ENCODE assay signal across 8 cellular contexts in the genomic region with DNA sequence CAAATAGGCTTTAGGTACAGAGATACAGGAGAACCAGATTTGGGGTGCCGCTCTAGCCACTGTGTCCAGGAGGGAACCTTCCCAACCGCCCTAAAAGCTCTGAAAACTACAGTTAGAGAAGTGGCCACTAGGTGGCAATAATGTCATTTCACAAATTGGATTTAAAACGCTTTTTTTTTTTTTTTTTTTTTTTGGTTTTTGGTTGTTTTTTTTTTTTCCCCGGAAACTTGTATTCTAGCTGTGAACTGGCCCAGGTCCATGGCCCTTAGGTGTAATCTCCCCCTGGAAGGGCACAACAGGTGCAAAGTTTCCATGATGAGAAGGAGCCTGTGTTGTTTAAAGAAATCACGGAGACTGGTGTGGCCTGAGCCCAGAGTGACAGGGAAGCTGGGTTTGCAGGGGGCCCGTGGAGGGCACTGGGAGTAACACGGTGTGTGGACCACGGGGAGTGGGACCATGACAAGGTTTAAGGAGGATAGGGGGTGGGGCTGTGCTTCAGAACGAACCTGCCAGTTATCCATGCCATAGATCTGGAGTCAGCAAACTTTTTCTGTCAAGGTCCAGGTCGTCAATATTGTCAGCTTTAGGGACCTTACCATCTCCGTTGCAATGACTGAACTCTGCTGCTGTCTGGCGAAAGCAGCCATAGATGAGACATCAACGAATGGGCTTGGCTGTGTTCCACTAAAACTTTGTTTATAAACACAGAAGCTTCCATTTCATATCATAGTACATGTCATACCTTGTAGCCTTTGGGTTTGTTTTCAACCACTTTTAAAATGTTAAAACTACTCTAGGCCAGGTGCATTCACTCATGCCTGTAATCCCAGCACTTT. TPM values are rescaled to one million over a fixed set of nuclear protein-coding genes. Genes with fewer than 3 reads are reported as not detected.
DNase-seq lines count a peak whose midpoint lies in the region; ATAC-seq, FAIRE-seq and TF ChIP-seq lines count a peak whose summit lies in the region.

No MANE protein-coding gene starts in this region.

- ATAC-seq in DND-41 (ENCODE audit: insufficient read depth, low read depth) (peak; percentile 64), HG03095 (IDR thresholded peaks at IDR 0.05; ENCODE audit: unreplicated experiment) (no peak)

- H3K4me1 ChIP-seq in DND-41 (ENCODE audit: insufficient read depth, low read length), result peaks cover 4% of the 10 kb centered on the region
- H3K4me1 ChIP-seq in keratinocyte (ENCODE audit: control insufficient read depth, extremely low read depth, insufficient read depth, low read length), result no peaks in the 10 kb centered on the region

- no peak overlapping the region for H3K4me3 ChIP-seq in DND-41 (ENCODE audit: low read depth in 1 of 2, low read length in 2 of 2)
- no peak overlapping the region for H3K4me3 ChIP-seq in astrocyte of the cerebellum (ENCODE audit: low read depth, low read length)
- no peak overlapping the region for H3K4me3 ChIP-seq in keratinocyte (ENCODE audit: control insufficient read depth in 2 of 3, extremely low read depth in 1 of 3, insufficient read depth in 2 of 3, low read depth in 1 of 3, low read length in 3 of 3)

- TF ChIP-seq CTCF in DND-41 (IDR thresholded peaks at IDR 0.05; ENCODE audit: borderline replicate concordance, extremely low read depth, low read length, poor library complexity, severe bottlenecking) (peak; percentile 79), LNCAP (IDR thresholded peaks at IDR 0.05) (peak; percentile 59), astrocyte of the cerebellum (IDR thresholded peaks at IDR 0.05; ENCODE audit: low read depth, low read length, missing control alignments) (peak; percentile 61), keratinocyte (optimal IDR thresholded peaks at IDR 0.05 in 1 of 3, IDR thresholded peaks at IDR 0.05 in 1 of 3, conservative IDR thresholded peaks at IDR 0.05 in 1 of 3; ENCODE audit: extremely low read depth in 1 of 3, insufficient read depth in 2 of 3, low read length in 3 of 3) (peak; percentile 45 to 60 (median 55))

- H3K9ac ChIP-seq in DND-41 (ENCODE audit: low read depth, low read length) (no peak overlapping the region), keratinocyte (ENCODE audit: control insufficient read depth, extremely low read depth, insufficient read depth, low read length) (no peak overlapping the region)

- H2AFZ ChIP-seq in DND-41 (ENCODE audit: low read depth, low read length) (no peak overlapping the region), keratinocyte (ENCODE audit: control insufficient read depth, low read length) (peak overlapping the region; percentile 0)

- H3K36me3 ChIP-seq in DND-41 (ENCODE audit: insufficient read depth, low read length), result no peaks in the 10 kb centered on the region
- H3K36me3 ChIP-seq in keratinocyte (ENCODE audit: control insufficient read depth in 2 of 2, extremely low read depth in 1 of 2, insufficient read depth in 2 of 2, low read length in 2 of 2), result no peaks in the 10 kb centered on the region

- no peaks in the 10 kb centered on the region for H3K9me3 ChIP-seq in DND-41 (ENCODE audit: insufficient read depth, low read length, severe bottlenecking)
- H3K9me3 ChIP-seq in keratinocyte (ENCODE audit: control insufficient read depth, low read depth, low read length), result no peaks in the 10 kb centered on the region

- H3K27ac ChIP-seq in DND-41 (ENCODE audit: low read length) (no peak overlapping the region), keratinocyte (ENCODE audit: control insufficient read depth, insufficient read depth, low read length) (no peak overlapping the region)

- H4K20me1 ChIP-seq in DND-41 (ENCODE audit: insufficient read depth, low read length) (peaks cover 4% of the 10 kb centered on the region; the same call in 1 of the 2 replicates), keratinocyte (ENCODE audit: control insufficient read depth, extremely low read depth, insufficient read depth, low read length) (no peaks in the 10 kb centered on the region)

- H3K9me1 ChIP-seq in keratinocyte (ENCODE audit: control insufficient read depth, extremely low read depth, insufficient read depth, low read length), result no peaks in the 10 kb centered on the region

- H3K27me3 ChIP-seq in DND-41 (ENCODE audit: insufficient read depth, low read length, poor library complexity), result no peaks in the 10 kb centered on the region
- H3K27me3 ChIP-seq in keratinocyte (ENCODE audit: control insufficient read depth, extremely low read depth, insufficient read depth, low read length), result no peaks in the 10 kb centered on the region

- H3K4me2 ChIP-seq in DND-41 (ENCODE audit: insufficient read depth, low read length) (no peak overlapping the region; the same call in 1 of the 2 replicates), keratinocyte (ENCODE audit: control insufficient read depth, extremely low read depth, insufficient read depth, low read depth, low read length) (peak overlapping the region; percentile 37)

- peak; percentile 60 for DNase-seq in DND-41
- peak; percentile 82 for DNase-seq in RKO (ENCODE audit: low spot score)
- peak; percentile 69 for DNase-seq in astrocyte of the cerebellum (ENCODE audit: low read depth)
- no peak for DNase-seq in keratinocyte (ENCODE audit: low read depth, low spot score)
- DNase-seq in stimulated activated CD4-positive, alpha-beta T cell treated with anti-CD3 and anti-CD28 coated beads, TNF-alpha, amount 100 ng/mL, for 24 hours (ENCODE audit: low read depth in 3 of 3), result peak; percentile 11 to 49 (median 18)
- DNase-seq in T-helper 9 cell, result no peak

- no peak for FAIRE-seq in keratinocyte (lab: Jason Lieb, UNC)

- in situ Hi-C loops in astrocyte of the cerebellum (cut with HindIII; ENCODE audit: low sequenced_read_pairs), result no loop called here

- dilution Hi-C loops in keratinocyte (cut with MboI; ENCODE audit: extremely low pct_ligation_motif_present, low sequenced_read_pairs), result no loop called here

- H3K79me2 ChIP-seq in DND-41 (ENCODE audit: insufficient read depth, low read length) (no peaks in the 10 kb centered on the region), keratinocyte (ENCODE audit: control insufficient read depth, insufficient read depth, low read length) (no peaks in the 10 kb centered on the region)

RNA-seq across cellular contexts. Expression of gene OR1I1, which starts 10.1 kb away (rescaled TPM):
- not detected in 3 replicates for polyA plus RNA-seq in keratinocyte
- polyA plus RNA-seq in keratinocyte (2011; ENCODE audit: low read depth), result not detected
- polyA plus RNA-seq in keratinocyte (2011; cell fraction: cytosol; rRNA removed), result not detected in 2 replicates
- not detected in 2 replicates for polyA plus RNA-seq in keratinocyte (2011; cell fraction: nucleus; rRNA removed)
- polyA plus RNA-seq in keratinocyte (2012; ENCODE audit: low replicate concordance), result not detected in 2 replicates
- not detected in 3 replicates for polyA minus RNA-seq in keratinocyte
- not detected for polyA minus RNA-seq in keratinocyte (2011; cell fraction: cytosol; rRNA and poly(A)+ RNA removed)
- polyA minus RNA-seq in keratinocyte (2011; cell fraction: nucleus; rRNA and poly(A)+ RNA removed), result not detected in 2 replicates

RNA-seq across cellular contexts. Expression of gene SYDE1, which starts 15.1 kb away (rescaled TPM):
- 5.8 to 8.8 TPM (median 6.4 TPM) in 3 replicates for polyA plus RNA-seq in keratinocyte
- polyA plus RNA-seq in keratinocyte (2011; ENCODE audit: low read depth), result 0.34 TPM
- 3.5 and 9.1 TPM in 2 replicates for polyA plus RNA-seq in keratinocyte (2011; cell fraction: cytosol; rRNA removed)
- polyA plus RNA-seq in keratinocyte (2011; cell fraction: nucleus; rRNA removed), result 12.5 and 17.8 TPM in 2 replicates
- polyA plus RNA-seq in keratinocyte (2012; ENCODE audit: low replicate concordance), result 0.87 and 10.6 TPM in 2 replicates
- 4.9 to 11.6 TPM (median 5.7 TPM) in 3 replicates for polyA minus RNA-seq in keratinocyte
- polyA minus RNA-seq in keratinocyte (2011; cell fraction: cytosol; rRNA and poly(A)+ RNA removed), result 21.3 TPM
- 7.0 and 7.4 TPM in 2 replicates for polyA minus RNA-seq in keratinocyte (2011; cell fraction: nucleus; rRNA and poly(A)+ RNA removed)

RNA-seq across cellular contexts. Expression of gene CASP14, which starts 42.9 kb away (rescaled TPM):
- polyA plus RNA-seq in keratinocyte, result 52.7 to 243 TPM (median 122 TPM) in 3 replicates
- 300 TPM for polyA plus RNA-seq in keratinocyte (2011; ENCODE audit: low read depth)
- 57.8 and 90.0 TPM in 2 replicates for polyA plus RNA-seq in keratinocyte (2011; cell fraction: cytosol; rRNA removed)
- 61.7 and 64.0 TPM in 2 replicates for polyA plus RNA-seq in keratinocyte (2011; cell fraction: nucleus; rRNA removed)
- polyA plus RNA-seq in keratinocyte (2012; ENCODE audit: low replicate concordance), result 29.3 and 300 TPM in 2 replicates
- polyA minus RNA-seq in keratinocyte, result 17.3 to 132 TPM (median 64.7 TPM) in 3 replicates
- 24.7 TPM for polyA minus RNA-seq in keratinocyte (2011; cell fraction: cytosol; rRNA and poly(A)+ RNA removed)
- polyA minus RNA-seq in keratinocyte (2011; cell fraction: nucleus; rRNA and poly(A)+ RNA removed), result 16.0 and 30.6 TPM in 2 replicates

Comparison
In these comparisons a context has a peak if more than half of its experiments do, and no peak if none do; other contexts are left out.
1. DNase-seq: peak in DND-41 (single experiment), RKO (single experiment), astrocyte of the cerebellum (single experiment) and stimulated activated CD4-positive, alpha-beta T cell treated with anti-CD3 and anti-CD28 coated beads, TNF-alpha, amount 100 ng/mL, for 24 hours (3 of 3); none in keratinocyte (single experiment) and T-helper 9 cell (single experiment).
2. Peak in every context shown above with its lines, with median percentiles within 50 percentile points of each other: CTCF ChIP-seq.